Comparison of ENCODE assay signal across 23 cellular contexts in genomic region chr20:19067986-19068385, GRCh38.
"Had no signal": no experiment of that assay in that cellular context is flagged by ENCODE, and none has a peak within 500 bp of the region (broad histone marks: within the 10 kb centered on the region; RNA-seq: fewer than 3 reads in every experiment).

No MANE protein-coding gene starts in this region.

- H3K4me3 Mint-ChIP-seq: dendritic cell treated with granulocyte-macrophage colony-stimulating factor and Interleukin-4, amounts not matched to agents 40 ng/mL and 50 ng/mL, for 4 days; effector memory CD8-positive, alpha-beta T cell; endodermal cell had no signal

- ATAC-seq: effector memory CD8-positive, alpha-beta T cell; esophagus mucosa; foreskin keratinocyte; gastrocnemius medialis; gastroesophageal sphincter; heart left ventricle; heart right ventricle had no signal

- H3K27ac Mint-ChIP-seq: dendritic cell treated with granulocyte-macrophage colony-stimulating factor and Interleukin-4, amounts not matched to agents 40 ng/mL and 50 ng/mL, for 4 days; effector memory CD8-positive, alpha-beta T cell; endodermal cell had no signal

- H3K4me1 ChIP-seq: colonic mucosa, esophagus squamous epithelium, foreskin keratinocyte, gastrocnemius medialis, gastroesophageal sphincter, heart left ventricle, heart right ventricle had no signal

- DNase-seq: colonic mucosa; cortex of kidney; dermis blood vessel endothelial cell; dorsolateral prefrontal cortex; effector CD4-positive, alpha-beta T cell; effector CD8-positive, alpha-beta T cell; effector memory CD4-positive, alpha-beta T cell; effector memory CD8-positive, alpha-beta T cell; endodermal cell; erythroblast; esophagus squamous epithelium; foreskin fibroblast; foreskin keratinocyte; foreskin melanocyte; gastrocnemius medialis; glutamatergic neuron; heart left ventricle; heart right ventricle had no signal

- H3K27me3 Mint-ChIP-seq: dendritic cell treated with granulocyte-macrophage colony-stimulating factor and Interleukin-4, amounts not matched to agents 40 ng/mL and 50 ng/mL, for 4 days; effector memory CD8-positive, alpha-beta T cell had no signal

- H3K9me3 ChIP-seq: colonic mucosa, gastrocnemius medialis had no signal

- H3K36me3 ChIP-seq: colonic mucosa, esophagus squamous epithelium, gastrocnemius medialis, gastroesophageal sphincter, heart left ventricle, heart right ventricle had no signal

- H3K27me3 ChIP-seq: colonic mucosa, dorsolateral prefrontal cortex, esophagus squamous epithelium, foreskin keratinocyte, gastrocnemius medialis, gastroesophageal sphincter, heart left ventricle, heart right ventricle had no signal

- H3K27ac ChIP-seq: colonic mucosa, coronary artery, dorsolateral prefrontal cortex, epithelial cell of prostate, esophagus squamous epithelium, foreskin keratinocyte, gastrocnemius medialis, gastroesophageal sphincter, heart left ventricle, heart right ventricle had no signal

- H3K4me3 ChIP-seq: colonic mucosa, coronary artery, dorsolateral prefrontal cortex, esophagus squamous epithelium, gastrocnemius medialis, gastroesophageal sphincter, heart left ventricle, heart right ventricle had no signal

- H3K4me1 Mint-ChIP-seq: endodermal cell had no signal
